Comparison of ENCODE assay signal across 20 cellular contexts in the genomic region with DNA sequence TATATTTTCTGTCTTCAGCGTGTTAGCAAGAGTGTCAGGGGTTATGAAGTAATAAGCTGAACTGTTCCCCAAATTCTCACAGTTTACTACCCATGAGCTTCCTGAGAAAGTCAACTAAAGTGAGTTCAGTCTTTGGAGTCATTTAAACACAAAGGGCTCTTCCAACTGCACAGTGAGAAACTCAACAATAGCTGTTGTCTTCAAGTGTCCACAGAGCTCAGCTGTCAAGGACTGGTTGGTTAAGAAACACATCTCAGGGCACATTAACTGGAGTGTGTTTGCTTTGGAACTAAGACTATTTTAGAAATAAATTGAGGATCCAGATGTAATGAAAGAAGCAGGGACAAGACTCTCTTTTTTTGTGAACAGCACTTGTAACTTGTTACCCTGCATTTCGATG.
"Had no signal": no experiment of that assay in that cellular context is flagged by ENCODE, and none has a peak within 500 bp of the region (broad histone marks: within the 10 kb centered on the region; RNA-seq: fewer than 3 reads in every experiment).

No MANE protein-coding gene starts in this region.

- ATAC-seq: esophagus mucosa; heart left ventricle; left colon; natural killer cell; pancreas; right lobe of liver; stimulated activated effector memory CD8-positive, alpha-beta T cell treated with anti-CD3 and anti-CD28 coated beads, Interleukin-12 subunit alpha, Interleukin-12 subunit beta, amount 100 ng/mL, for 72 hours; stimulated activated naive CD8-positive, alpha-beta T cell treated with anti-CD3 and anti-CD28 coated beads, Interleukin-15, Interleukin-2, amounts not matched to agents 100 U/mL and 50 U/mL, for 24 hours had no signal

- H3K36me3 ChIP-seq: heart left ventricle, pancreas, prostate gland, right lobe of liver, suprapubic skin, tibial artery, upper lobe of left lung, vagina had no signal

- H3K9me3 Mint-ChIP-seq: natural killer cell; stimulated activated effector memory CD8-positive, alpha-beta T cell treated with anti-CD3 and anti-CD28 coated beads, Interleukin-12 subunit alpha, Interleukin-12 subunit beta, amount 100 ng/mL, for 72 hours had no signal

- H3K9me3 ChIP-seq: heart left ventricle, pancreas, prostate gland, right lobe of liver, suprapubic skin, tibial artery, upper lobe of left lung, vagina had no signal

- H3K4me3 ChIP-seq: heart left ventricle, pancreas, prostate gland, right lobe of liver, suprapubic skin, tibial artery, upper lobe of left lung, vagina had no signal

- H3K4me1 Mint-ChIP-seq: natural killer cell; stimulated activated effector memory CD8-positive, alpha-beta T cell treated with anti-CD3 and anti-CD28 coated beads, Interleukin-12 subunit alpha, Interleukin-12 subunit beta, amount 100 ng/mL, for 72 hours had no signal

- H3K4me1 ChIP-seq: pancreas, prostate gland, right lobe of liver, suprapubic skin, vagina had no signal

- H3K27ac ChIP-seq: heart left ventricle, pancreas, prostate gland, right lobe of liver, suprapubic skin, tibial artery, upper lobe of left lung, vagina had no signal

- DNase-seq: effector memory CD4-positive, alpha-beta T cell; heart left ventricle; hippocampal formation; left colon; natural killer cell; occipital lobe; pancreas; retina; right lobe of liver; stimulated activated CD4-positive, alpha-beta T cell treated with anti-CD3 and anti-CD28 coated beads, Interleukin-4, amount 100 ng/mL, for 1 hour; stimulated activated CD8-positive, alpha-beta memory T cell treated with anti-CD3 and anti-CD28 coated beads, Interleukin-4, amount 100 ng/mL, for 48 hours; stimulated activated naive CD8-positive, alpha-beta T cell treated with anti-CD3 and anti-CD28 coated beads, Interleukin-15, Interleukin-2, amounts not matched to agents 100 U/mL and 50 U/mL, for 24 hours; tibial artery had no signal

- H3K36me3 Mint-ChIP-seq: natural killer cell; stimulated activated effector memory CD8-positive, alpha-beta T cell treated with anti-CD3 and anti-CD28 coated beads, Interleukin-12 subunit alpha, Interleukin-12 subunit beta, amount 100 ng/mL, for 72 hours had no signal

- H3K27ac Mint-ChIP-seq: natural killer cell; stimulated activated effector memory CD8-positive, alpha-beta T cell treated with anti-CD3 and anti-CD28 coated beads, Interleukin-12 subunit alpha, Interleukin-12 subunit beta, amount 100 ng/mL, for 72 hours had no signal

- H3K4me3 Mint-ChIP-seq: natural killer cell; neural crest cell; stimulated activated effector memory CD8-positive, alpha-beta T cell treated with anti-CD3 and anti-CD28 coated beads, Interleukin-12 subunit alpha, Interleukin-12 subunit beta, amount 100 ng/mL, for 72 hours had no signal
